Comparison of ENCODE assay signal across 9 cellular contexts in the genomic region with DNA sequence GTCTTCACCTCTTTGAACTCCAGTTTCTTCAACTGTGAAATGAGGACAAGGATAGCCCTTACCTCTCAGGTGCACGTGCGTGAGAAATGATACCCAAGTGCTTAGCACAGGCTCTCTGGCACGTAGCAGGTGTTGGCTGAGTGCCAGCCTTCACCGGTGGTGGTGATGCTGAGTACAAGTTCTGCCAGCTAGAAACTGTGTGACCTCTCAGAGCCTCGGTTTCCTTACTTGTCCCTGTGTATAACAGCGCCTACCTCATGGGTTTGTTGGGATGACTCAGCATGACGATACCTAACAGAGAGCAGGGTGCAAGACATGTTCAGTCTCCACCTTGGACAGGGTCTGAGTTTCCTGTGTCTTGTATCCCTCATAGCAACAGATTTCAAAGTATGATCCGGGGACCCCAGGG.
DNase-seq lines count a peak whose midpoint lies in the region; ATAC-seq and TF ChIP-seq lines count a peak whose summit lies in the region.
"Had no signal": no experiment of that assay in that cellular context is flagged by ENCODE, and none has a peak within 500 bp of the region (broad histone marks: within the 10 kb centered on the region; RNA-seq: fewer than 3 reads in every experiment).

No MANE protein-coding gene starts in this region.

- H3K23ac ChIP-seq in IMR-90 (ENCODE audit: low read depth, low read length), result no peak overlapping the region

- no peak overlapping the region for H3K14ac ChIP-seq in IMR-90 (replicated peaks; ENCODE audit: low read depth, low read length)

- H3K4me3 Mint-ChIP-seq in stimulated activated memory B cell treated with anti-CD40 and anti-IgM and Interleukin-4, amounts not matched to agents 10 μg/mL and 1 μg/mL and 100 μg/mL, for 72 hours, result no peak overlapping the region
- H3K4me3 Mint-ChIP-seq in activated CD4-positive, alpha-beta T cell treated with anti-CD3 and anti-CD28 coated beads, Interleukin-2, amount 10 ng/mL, durations not matched to agents 24 days and 14 days, result no peak overlapping the region

- no peaks in the 10 kb centered on the region for H3K9me3 Mint-ChIP-seq in stimulated activated memory B cell treated with anti-CD40 and anti-IgM and Interleukin-4, amounts not matched to agents 10 μg/mL and 1 μg/mL and 100 μg/mL, for 72 hours
- no peaks in the 10 kb centered on the region for H3K9me3 Mint-ChIP-seq in activated CD4-positive, alpha-beta T cell treated with anti-CD3 and anti-CD28 coated beads, Interleukin-2, amount 10 ng/mL, durations not matched to agents 24 days and 14 days

- intact Hi-C loops in IMR-90 (cut with micrococcal nuclease), result no loop called here
- intact Hi-C loops in left ventricle myocardium inferior (cut with micrococcal nuclease), result no loop called here
- intact Hi-C loops in activated CD4-positive, alpha-beta T cell treated with anti-CD3 and anti-CD28 coated beads, Interleukin-2, amount 10 ng/mL, durations not matched to agents 24 days and 14 days (cut with micrococcal nuclease), result no loop called here

- H3K27me3 Mint-ChIP-seq in stimulated activated memory B cell treated with anti-CD40 and anti-IgM and Interleukin-4, amounts not matched to agents 10 μg/mL and 1 μg/mL and 100 μg/mL, for 72 hours, result no peaks in the 10 kb centered on the region
- no peaks in the 10 kb centered on the region for H3K27me3 Mint-ChIP-seq in activated CD4-positive, alpha-beta T cell treated with anti-CD3 and anti-CD28 coated beads, Interleukin-2, amount 10 ng/mL, durations not matched to agents 24 days and 14 days

- POLR2A ChIA-PET in IMR-90 (lab: Charles Lee; ENCODE audit: unreplicated experiment), result no interaction called here

- H3K27ac ChIP-seq in IMR-90 (ENCODE audit: insufficient read depth, low read length), result no peak overlapping the region
- peak overlapping the region; percentile 73 for H3K27ac ChIP-seq in left ventricle myocardium inferior (replicated peaks)
- H3K27ac ChIP-seq in skeletal muscle tissue (ENCODE audit: low read depth, low read length), result peak overlapping the region; percentile 21

- no peak overlapping the region for H2BK20ac ChIP-seq in IMR-90 (ENCODE audit: low read depth, low read length)

- H3K4me3 ChIP-seq in IMR-90 (ENCODE audit: insufficient read depth, low read depth, low read length) (no peak overlapping the region), left ventricle myocardium inferior (no peak overlapping the region), skeletal muscle tissue (ENCODE audit: low read length in 3 of 3) (no peak overlapping the region)

- in situ Hi-C loops in IMR-90 (cut with MboI; ENCODE audit: low sequenced_read_pairs), result loop anchor here (10.0 kb wide), 1 partner anchor 237 kb away; no protein-coding TSS in a partner anchor

- no peak for TF ChIP-seq POLR2A in IMR-90 (IDR thresholded peaks at IDR 0.05; ENCODE audit: low read depth, low read length)

- H4K8ac ChIP-seq in IMR-90 (ENCODE audit: low read depth in 2 of 2, low read length in 2 of 2), result no peak overlapping the region

- no peaks in the 10 kb centered on the region for H3K9me3 ChIP-seq in IMR-90 (ENCODE audit: control insufficient read depth, insufficient read depth, low read length)
- H3K9me3 ChIP-seq in left ventricle myocardium inferior (replicated peaks), result no peaks in the 10 kb centered on the region
- H3K9me3 ChIP-seq in skeletal muscle tissue (ENCODE audit: control insufficient read depth in 3 of 3, low read length in 3 of 3), result no peaks in the 10 kb centered on the region

- BruUV-seq in IMR-90 (replicated peaks; lab: Mats Ljungman, UMichigan), result no TSS peak

- no peaks in the 10 kb centered on the region for H3K27me3 ChIP-seq in IMR-90 (ENCODE audit: control insufficient read depth, insufficient read depth, low read length)
- H3K27me3 ChIP-seq in left ventricle myocardium inferior (ENCODE audit: low read depth), result no peaks in the 10 kb centered on the region
- no peaks in the 10 kb centered on the region for H3K27me3 ChIP-seq in skeletal muscle tissue (ENCODE audit: control insufficient read depth in 3 of 3, insufficient read depth in 3 of 3, low read length in 3 of 3)

- peaks cover 23% of the 10 kb centered on the region for H3K36me3 ChIP-seq in IMR-90 (ENCODE audit: control insufficient read depth, insufficient read depth, low read length)
- H3K36me3 ChIP-seq in left ventricle myocardium inferior, result peaks cover 17% of the 10 kb centered on the region
- peaks cover 15 to 35% (median 22%) of the 10 kb centered on the region in 3 donors for H3K36me3 ChIP-seq in skeletal muscle tissue (ENCODE audit: control insufficient read depth in 3 of 3, insufficient read depth in 3 of 3, low read length in 3 of 3)

- H3K4me2 ChIP-seq in IMR-90 (ENCODE audit: low read depth, low read length), result no peak overlapping the region

- no peak overlapping the region for H2AK9ac ChIP-seq in IMR-90 (replicated peaks; ENCODE audit: low read depth, low read length, poor library complexity)

- no peak for TF ChIP-seq RAD21 in IMR-90 (IDR thresholded peaks at IDR 0.05; ENCODE audit: low read length)

- H3K27ac Mint-ChIP-seq in stimulated activated memory B cell treated with anti-CD40 and anti-IgM and Interleukin-4, amounts not matched to agents 10 μg/mL and 1 μg/mL and 100 μg/mL, for 72 hours, result no peak overlapping the region
- no peak overlapping the region for H3K27ac Mint-ChIP-seq in activated CD4-positive, alpha-beta T cell treated with anti-CD3 and anti-CD28 coated beads, Interleukin-2, amount 10 ng/mL, durations not matched to agents 24 days and 14 days

- no peak overlapping the region for H3K18ac ChIP-seq in IMR-90 (ENCODE audit: low read depth, low read length)

- CTCF ChIA-PET in IMR-90 (lab: Yijun Ruan, JAX), result interaction anchor here (1.0 kb wide), 1 partner anchor 12 kb away, joined by 3 read pairs; no protein-coding TSS in a partner anchor

- no peak overlapping the region for H3K4ac ChIP-seq in IMR-90 (ENCODE audit: low read depth, low read length)

- WGBS in IMR-90 (ENCODE audit: extremely low coverage in 2 of 2, insufficient read length in 1 of 2), 2 experiments, result 80% methylated on average over 1 of the region's 8 CpGs; no CpG with 5 or more reads in 1 of the 2 experiments

- dilution Hi-C loops in IMR-90 (cut with HindIII; ENCODE audit: low sequenced_read_pairs, unreplicated experiment), result no loop called here

- H2BK120ac ChIP-seq in IMR-90 (ENCODE audit: low read depth, low read length), result no peak overlapping the region

- H3K9me1 ChIP-seq in IMR-90 (ENCODE audit: insufficient read depth, low read length), result peaks cover 18% of the 10 kb centered on the region

- no peaks in the 10 kb centered on the region for H3K36me3 Mint-ChIP-seq in stimulated activated memory B cell treated with anti-CD40 and anti-IgM and Interleukin-4, amounts not matched to agents 10 μg/mL and 1 μg/mL and 100 μg/mL, for 72 hours
- no peaks in the 10 kb centered on the region for H3K36me3 Mint-ChIP-seq in activated CD4-positive, alpha-beta T cell treated with anti-CD3 and anti-CD28 coated beads, Interleukin-2, amount 10 ng/mL, durations not matched to agents 24 days and 14 days (ENCODE audit: low read depth)

- H2AFZ ChIP-seq in IMR-90 (replicated peaks; ENCODE audit: low read length, poor library complexity), result no peak overlapping the region

- H2BK15ac ChIP-seq in IMR-90 (ENCODE audit: low read depth, low read length), result no peak overlapping the region

- no peak overlapping the region for H3K56ac ChIP-seq in IMR-90 (ENCODE audit: extremely low read depth, insufficient read depth, low read length)

- no peak overlapping the region for H4K91ac ChIP-seq in IMR-90 (ENCODE audit: insufficient read depth, low read depth, low read length)

- DNase-seq in IMR-90 (peak; percentile 30), NCI-H510A treated with DMSO at 0.1 percent for 48 hours (lab: John Stamatoyannopoulos, UW) (peak; percentile 88), left ventricle myocardium inferior (peak; percentile 50), SIG-M5 (lab: John Stamatoyannopoulos, UW) (no peak)
- DNase-seq in activated CD4-positive, alpha-beta T cell treated with anti-CD3 and anti-CD28 coated beads, Interleukin-2, amount 10 ng/mL, durations not matched to agents 24 days and 14 days, result no peak
- DNase-seq: activated gamma-delta T cell treated with Interleukin-2 at 50 U/mL for 16 hours had no signal

- H3K9ac ChIP-seq in IMR-90 (ENCODE audit: low read depth, low read length), result no peak overlapping the region
- no peak overlapping the region for H3K9ac ChIP-seq in skeletal muscle tissue (ENCODE audit: low read depth in 1 of 3, low read length in 3 of 3)

- 0 out of 4 replicates have a peak, but pooled peaks cover 0 to 3% of the 10 kb centered on the region in 2 experiments for H3K79me1 ChIP-seq in IMR-90 (ENCODE audit: low read depth in 1 of 2, low read length in 2 of 2)

- H4K20me1 ChIP-seq in IMR-90 (ENCODE audit: insufficient read depth, low read length), result 0 out of 2 replicates have a peak, but pooled peaks cover 6% of the 10 kb centered on the region

- H4K5ac ChIP-seq in IMR-90 (ENCODE audit: low read depth, low read length), result no peak overlapping the region

- TF ChIP-seq CTCF in IMR-90 (conservative IDR thresholded peaks at IDR 0.05; ENCODE audit: low read depth, low read length), result no peak
- no peak for TF ChIP-seq CTCF in left ventricle myocardium inferior (IDR thresholded peaks at IDR 0.05; ENCODE audit: borderline replicate concordance)

- no peak for ATAC-seq in IMR-90 (ENCODE audit: low read depth)
- ATAC-seq in GM18858 (IDR thresholded peaks at IDR 0.05; ENCODE audit: unreplicated experiment), result no peak
- ATAC-seq in stimulated activated memory B cell treated with anti-CD40 and anti-IgM and Interleukin-4, amounts not matched to agents 10 μg/mL and 1 μg/mL and 100 μg/mL, for 72 hours, result no peak

- no peak overlapping the region for H2BK5ac ChIP-seq in IMR-90 (ENCODE audit: low read depth, low read length, poor library complexity, severe bottlenecking)

- H3K4me1 ChIP-seq in IMR-90 (ENCODE audit: control insufficient read depth, insufficient read depth, low read length), result peaks cover 8% of the 10 kb centered on the region; the same call in 1 of the 2 replicates
- peaks cover 92% of the 10 kb centered on the region for H3K4me1 ChIP-seq in left ventricle myocardium inferior
- peaks cover 30 to 45% (median 40%) of the 10 kb centered on the region in 3 donors for H3K4me1 ChIP-seq in skeletal muscle tissue (ENCODE audit: control insufficient read depth in 3 of 3, insufficient read depth in 3 of 3, low read length in 3 of 3)

- H2AK5ac ChIP-seq in IMR-90 (ENCODE audit: low read depth, low read length), result no peak overlapping the region

- H3K4me1 Mint-ChIP-seq in stimulated activated memory B cell treated with anti-CD40 and anti-IgM and Interleukin-4, amounts not matched to agents 10 μg/mL and 1 μg/mL and 100 μg/mL, for 72 hours, result peaks cover 13% of the 10 kb centered on the region
- H3K4me1 Mint-ChIP-seq in activated CD4-positive, alpha-beta T cell treated with anti-CD3 and anti-CD28 coated beads, Interleukin-2, amount 10 ng/mL, durations not matched to agents 24 days and 14 days, result peaks cover 7% of the 10 kb centered on the region

Comparison
In these comparisons a context has a peak if more than half of its experiments do, and no peak if none do; other contexts are left out.
1. DNase-seq: peak in IMR-90 (single experiment), NCI-H510A treated with DMSO at 0.1 percent for 48 hours (single experiment) and left ventricle myocardium inferior (single experiment); none in SIG-M5 (single experiment) and activated CD4-positive, alpha-beta T cell treated with anti-CD3 and anti-CD28 coated beads, Interleukin-2, amount 10 ng/mL, durations not matched to agents 24 days and 14 days (single experiment).